In genomic region chr14:34043627-34044372, GRCh38 we compare ENCODE assay signal across 8 cellular contexts.
DNase-seq lines count a peak whose midpoint lies in the region; ATAC-seq and TF ChIP-seq lines count a peak whose summit lies in the region.

No MANE protein-coding gene starts in this region.

- ATAC-seq in GM19023 (IDR thresholded peaks at IDR 0.05; ENCODE audit: unreplicated experiment): peak; percentile 89
- ATAC-seq in HG03039 (IDR thresholded peaks at IDR 0.05; ENCODE audit: unreplicated experiment): peak; percentile 92
- ATAC-seq in effector memory CD8-positive, alpha-beta T cell (replicated peaks): peak; percentile 98

- no peaks in the 10 kb centered on the region for H3K27me3 Mint-ChIP-seq in effector memory CD8-positive, alpha-beta T cell
- no peaks in the 10 kb centered on the region for H3K27me3 Mint-ChIP-seq in progenitor cell of endocrine pancreas

- peak overlapping the region in 1 of 2 donors; percentile 62 for H3K27ac Mint-ChIP-seq in effector memory CD8-positive, alpha-beta T cell
- no peak overlapping the region for H3K27ac Mint-ChIP-seq in progenitor cell of endocrine pancreas

- H3K36me3 Mint-ChIP-seq in effector memory CD8-positive, alpha-beta T cell (ENCODE audit: insufficient read depth): no peaks in the 10 kb centered on the region
- H3K36me3 Mint-ChIP-seq in progenitor cell of endocrine pancreas (ENCODE audit: insufficient read depth): no peaks in the 10 kb centered on the region

- H3K9me3 Mint-ChIP-seq in effector memory CD8-positive, alpha-beta T cell: peaks cover 0 to 1% of the 10 kb centered on the region in 2 donors
- H3K9me3 Mint-ChIP-seq in progenitor cell of endocrine pancreas (ENCODE audit: low read depth): no peaks in the 10 kb centered on the region

- peaks cover 0 to 28% of the 10 kb centered on the region in 2 donors for H3K4me1 Mint-ChIP-seq in effector memory CD8-positive, alpha-beta T cell (ENCODE audit: low read depth in 2 of 2)
- H3K4me1 Mint-ChIP-seq in progenitor cell of endocrine pancreas (ENCODE audit: low read depth): peaks cover 1% of the 10 kb centered on the region

- TF ChIP-seq CTCF in progenitor cell of endocrine pancreas (IDR thresholded peaks at IDR 0.05; ENCODE audit: unreplicated experiment): no peak

- DNase-seq in T-helper 9 cell (peak; percentile 56), progenitor cell of endocrine pancreas (ENCODE audit: low spot score, unreplicated experiment) (no peak), SK-N-DZ (ENCODE audit: low spot score) (no peak), NCI-H446 treated with DMSO at 0.1 percent for 48 hours (lab: John Stamatoyannopoulos, UW) (no peak)
- DNase-seq in effector memory CD8-positive, alpha-beta T cell: peak; percentile 19 to 53 (median 51)
- DNase-seq in stimulated activated CD8-positive, alpha-beta memory T cell treated with anti-CD3 and anti-CD28 coated beads, Interleukin-15, amount 100 ng/mL, for 4 hours (ENCODE audit: low read depth in 2 of 2): peak; percentile 21 to 47

- H3K4me3 Mint-ChIP-seq in effector memory CD8-positive, alpha-beta T cell: peak overlapping the region in 1 of 2 donors; percentile 52
- H3K4me3 Mint-ChIP-seq in progenitor cell of endocrine pancreas (ENCODE audit: low read depth): no peak overlapping the region

Comparison
In these comparisons a context has a peak if more than half of its experiments do, and no peak if none do; other contexts are left out.
1. DNase-seq: peak in T-helper 9 cell (single experiment), effector memory CD8-positive, alpha-beta T cell (3 of 3) and stimulated activated CD8-positive, alpha-beta memory T cell treated with anti-CD3 and anti-CD28 coated beads, Interleukin-15, amount 100 ng/mL, for 4 hours (2 of 2); none in progenitor cell of endocrine pancreas (single experiment), SK-N-DZ (single experiment) and NCI-H446 treated with DMSO at 0.1 percent for 48 hours (single experiment).
2. Peak in every context shown above with its lines, with median percentiles within 50 percentile points of each other: ATAC-seq.